10 cellular contexts compared by ENCODE assay signal in the genomic region with DNA sequence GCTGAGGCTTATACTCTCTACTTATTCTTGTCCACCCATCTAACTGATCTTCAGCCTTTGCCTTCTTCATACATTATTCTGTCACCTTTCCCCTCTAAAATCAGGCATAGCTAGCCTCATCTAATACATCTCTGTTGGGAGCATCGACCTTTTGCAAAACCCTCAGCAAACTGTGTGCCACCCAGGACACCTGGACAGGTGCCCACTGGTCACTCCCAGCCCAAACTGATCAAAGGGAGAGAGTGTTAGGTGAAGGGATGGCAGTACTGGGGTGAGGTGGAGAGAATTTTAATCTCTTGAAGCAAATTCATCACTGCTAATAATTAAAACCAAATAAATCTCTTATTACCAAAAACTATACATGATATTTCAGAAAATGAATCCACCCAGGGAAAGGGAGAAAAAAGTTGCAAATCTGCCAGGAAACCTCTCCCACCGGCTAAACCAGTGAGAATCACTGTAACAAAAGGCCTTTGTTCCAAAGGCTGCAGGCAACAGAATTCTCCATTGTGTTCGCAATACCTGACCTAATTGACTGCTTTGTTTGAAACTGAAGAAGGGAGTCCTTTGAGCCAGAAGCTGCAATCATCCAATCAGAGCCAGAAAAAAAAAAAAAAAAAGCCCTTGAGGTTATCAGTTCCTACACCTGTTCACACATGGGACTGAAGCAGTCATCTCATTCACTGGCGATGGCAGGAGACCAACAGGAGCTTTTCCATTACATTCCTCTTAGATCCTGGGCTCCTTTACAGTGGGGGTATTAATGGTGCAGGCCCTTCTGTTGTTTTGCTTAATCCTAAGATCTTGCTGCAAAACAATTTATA.
DNase-seq lines count a peak whose midpoint lies in the region; ATAC-seq, FAIRE-seq and TF ChIP-seq lines count a peak whose summit lies in the region.
"Had no signal": no experiment of that assay in that cellular context is flagged by ENCODE, and none has a peak within 500 bp of the region (broad histone marks: within the 10 kb centered on the region; RNA-seq: fewer than 3 reads in every experiment).

No MANE protein-coding gene starts in this region.

- H3K4me1 ChIP-seq in HCT116 (ENCODE audit: control insufficient read depth in 1 of 2, insufficient read depth in 2 of 2, low read length in 2 of 2): peaks cover 22 to 26% of the 10 kb centered on the region in 2 experiments; a peak in 2 of 4 replicates

- CTCF ChIA-PET in HCT116 (lab: Charles Lee): no interaction called here

- no peak overlapping the region for H2AFZ ChIP-seq in HCT116 (ENCODE audit: low read depth, low read length, poor library complexity, severe bottlenecking)

- no peak overlapping the region for H3K9ac ChIP-seq in HCT116 (ENCODE audit: low read length)

- peak; percentile 8 for FAIRE-seq in endometrium (lab: Jason Lieb, UNC)
- FAIRE-seq: H54 had no signal

- peak overlapping the region; percentile 19 for H3K4me2 ChIP-seq in HCT116 (ENCODE audit: low read length)

- no peak for TF ChIP-seq CTCF in HCT116 (IDR thresholded peaks at IDR 0.05 in 2 of 3, conservative IDR thresholded peaks at IDR 0.05 in 1 of 3; ENCODE audit: borderline replicate concordance in 1 of 3, insufficient read depth in 1 of 3, low read depth in 2 of 3, low read length in 2 of 3)
- TF ChIP-seq CTCF in natural killer cell (IDR thresholded peaks at IDR 0.05): no peak

- POLR2A ChIA-PET in HCT116 (lab: Charles Lee): interaction anchor here (1.1 to 1.5 kb wide), 2 partner anchors 9 to 10 kb away, joined by 3 read pairs; no protein-coding TSS in a partner anchor

- RAD21 ChIA-PET in HCT116 (lab: Charles Lee; ENCODE audit: low non-redundant PET in 1 of 2, low total read pairs in 2 of 2, uncharacterized antibody in 2 of 2, unreplicated experiment in 2 of 2): no interaction called here

- no peak overlapping the region for H3K27ac Mint-ChIP-seq in natural killer cell

- peaks cover 3% of the 10 kb centered on the region; the same call in 1 of the 2 replicates for H3K79me2 ChIP-seq in HCT116 (ENCODE audit: insufficient read depth, low read length)

- no peaks in the 10 kb centered on the region for H3K36me3 Mint-ChIP-seq in natural killer cell

- H3K9me3 Mint-ChIP-seq in natural killer cell: no peaks in the 10 kb centered on the region

- ATAC-seq in HCT116 (peak; percentile 88), GM21717 (IDR thresholded peaks at IDR 0.05; ENCODE audit: unreplicated experiment) (no peak), natural killer cell (no peak)

- peak; percentile 65 for DNase-seq in HCT116 (ENCODE audit: low read depth, low spot score)
- DNase-seq in NCI-H345 (lab: John Stamatoyannopoulos, UW): peak; percentile 99
- DNase-seq in nucleus accumbens (lab: John Stamatoyannopoulos, UW): peak in 32 of 56 donors; percentile 3 to 69 (median 44)
- DNase-seq in GOT3 (lab: John Stamatoyannopoulos, UW): no peak
- no peak for DNase-seq in MG63
- DNase-seq in natural killer cell: no peak
- DNase-seq: left cardiac atrium had no signal

- H3K36me3 ChIP-seq in HCT116 (ENCODE audit: control insufficient read depth in 1 of 2, insufficient read depth in 2 of 2, low read length in 2 of 2) (peaks cover 0 to 3% of the 10 kb centered on the region in 2 experiments; a peak in 2 of 4 replicates), MG63 (peaks cover 10% of the 10 kb centered on the region)

- TF ChIP-seq POLR2A in HCT116 (IDR thresholded peaks at IDR 0.05; ENCODE audit: borderline replicate concordance, extremely low read depth, insufficient read depth, insufficient read length): no peak

- BruUV-seq in HCT116 (replicated peaks; lab: Mats Ljungman, UMichigan): TSS peak; percentile 13

- no peaks in the 10 kb centered on the region for H4K20me1 ChIP-seq in HCT116 (ENCODE audit: insufficient read depth)

- TF ChIP-seq RAD21 in HCT116 (IDR thresholded peaks at IDR 0.05; ENCODE audit: low read depth): no peak

- H3K4me3 ChIP-seq in HCT116 (replicated peaks in 1 of 2; ENCODE audit: low read depth in 1 of 2, low read length in 2 of 2) (no peak overlapping the region), MG63 (no peak overlapping the region)

- H3K27ac ChIP-seq in HCT116 (ENCODE audit: low read depth, low read length): peak overlapping the region; percentile 25; the same call in 1 of the 2 replicates

- H3K9me3 ChIP-seq in HCT116 (ENCODE audit: control insufficient read depth in 1 of 2, insufficient read depth in 1 of 2, low read depth in 1 of 2, low read length in 2 of 2) (no peaks in the 10 kb centered on the region), MG63 (no peaks in the 10 kb centered on the region)

- intact Hi-C loops in HCT116 (cut with micrococcal nuclease) (no loop called here), natural killer cell (cut with micrococcal nuclease) (no loop called here)

- no peaks in the 10 kb centered on the region for H3K9me2 ChIP-seq in HCT116 (ENCODE audit: insufficient read depth)

- H3K27me3 Mint-ChIP-seq in natural killer cell (ENCODE audit: low read depth in 2 of 2): no peaks in the 10 kb centered on the region

- no peaks in the 10 kb centered on the region for H3K4me1 Mint-ChIP-seq in natural killer cell

- no peak overlapping the region for H3K4me3 Mint-ChIP-seq in natural killer cell

- H3K27me3 ChIP-seq in HCT116 (ENCODE audit: insufficient read depth, low read length) (no peaks in the 10 kb centered on the region), MG63 (no peaks in the 10 kb centered on the region)

TF ChIP-seq in HCT116, 20 proteins besides CTCF, POLR2A, EP300 and RAD21:
- TF ChIP-seq ZNF274 (IDR thresholded peaks at IDR 0.05; ENCODE audit: low read depth, low read length) (no peak), EZH2 (IDR thresholded peaks at IDR 0.05) (no peak), POLR2AphosphoS5 (IDR thresholded peaks at IDR 0.05; ENCODE audit: low read depth, low read length) (no peak), ELF1 (IDR thresholded peaks at IDR 0.05; ENCODE audit: borderline replicate concordance, low read depth) (no peak), SIN3A (IDR thresholded peaks at IDR 0.05; ENCODE audit: low read depth) (no peak), JUND (IDR thresholded peaks at IDR 0.05) (no peak), FOSL1 (IDR thresholded peaks at IDR 0.05; ENCODE audit: low read depth) (no peak), EZH2phosphoT487 (IDR thresholded peaks at IDR 0.05; ENCODE audit: borderline replicate concordance) (no peak), ATF3 (IDR thresholded peaks at IDR 0.05) (no peak), YY1 (IDR thresholded peaks at IDR 0.05; ENCODE audit: extremely low read depth, insufficient replicate concordance, low read depth, low read length) (no peak), SRF (IDR thresholded peaks at IDR 0.05; ENCODE audit: low read depth) (no peak), TCF7L2 (IDR thresholded peaks at IDR 0.05; ENCODE audit: borderline replicate concordance, extremely low read depth, insufficient read depth, insufficient read length) (no peak), EGR1 (IDR thresholded peaks at IDR 0.05; ENCODE audit: low read depth) (no peak), SP1 (IDR thresholded peaks at IDR 0.05; ENCODE audit: low read depth) (no peak), CEBPB (IDR thresholded peaks at IDR 0.05; ENCODE audit: low read depth) (no peak)
- TF ChIP-seq, protein P1, sequence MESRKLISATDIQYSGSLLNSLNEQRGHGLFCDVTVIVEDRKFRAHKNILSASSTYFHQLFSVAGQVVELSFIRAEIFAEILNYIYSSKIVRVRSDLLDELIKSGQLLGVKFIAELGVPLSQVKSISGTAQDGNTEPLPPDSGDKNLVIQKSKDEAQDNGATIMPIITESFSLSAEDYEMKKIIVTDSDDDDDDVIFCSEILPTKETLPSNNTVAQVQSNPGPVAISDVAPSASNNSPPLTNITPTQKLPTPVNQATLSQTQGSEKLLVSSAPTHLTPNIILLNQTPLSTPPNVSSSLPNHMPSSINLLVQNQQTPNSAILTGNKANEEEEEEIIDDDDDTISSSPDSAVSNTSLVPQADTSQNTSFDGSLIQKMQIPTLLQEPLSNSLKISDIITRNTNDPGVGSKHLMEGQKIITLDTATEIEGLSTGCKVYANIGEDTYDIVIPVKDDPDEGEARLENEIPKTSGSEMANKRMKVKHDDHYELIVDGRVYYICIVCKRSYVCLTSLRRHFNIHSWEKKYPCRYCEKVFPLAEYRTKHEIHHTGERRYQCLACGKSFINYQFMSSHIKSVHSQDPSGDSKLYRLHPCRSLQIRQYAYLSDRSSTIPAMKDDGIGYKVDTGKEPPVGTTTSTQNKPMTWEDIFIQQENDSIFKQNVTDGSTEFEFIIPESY (IDR thresholded peaks at IDR 0.05; ENCODE audit: extremely low read depth, insufficient replicate concordance, low read length): no peak
- TF ChIP-seq, protein P2, sequence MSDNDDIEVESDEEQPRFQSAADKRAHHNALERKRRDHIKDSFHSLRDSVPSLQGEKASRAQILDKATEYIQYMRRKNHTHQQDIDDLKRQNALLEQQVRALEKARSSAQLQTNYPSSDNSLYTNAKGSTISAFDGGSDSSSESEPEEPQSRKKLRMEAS (IDR thresholded peaks at IDR 0.05): no peak

Comparison
In these comparisons a context has a peak if more than half of its experiments do, and no peak if none do; other contexts are left out.
1. DNase-seq: peak in HCT116 (single experiment), NCI-H345 (single experiment) and nucleus accumbens (32 of 56); none in GOT3 (single experiment), MG63 (single experiment) and natural killer cell (single experiment).